In genomic region chr5:150146235-150146634, GRCh38 we compare ENCODE assay signal across 20 cellular contexts. TPM values are rescaled to one million over a fixed set of nuclear protein-coding genes. Genes with fewer than 3 reads are reported as not detected.
DNase-seq lines count a peak whose midpoint lies in the region; ATAC-seq and TF ChIP-seq lines count a peak whose summit lies in the region.
"Had no signal": no experiment of that assay in that cellular context is flagged by ENCODE, and none has a peak within 500 bp of the region (broad histone marks: within the 10 kb centered on the region; RNA-seq: fewer than 3 reads in every experiment).

No MANE protein-coding gene starts in this region.

- DNase-seq in heart left ventricle (no peak), cardiac septum (ENCODE audit: low spot score) (no peak), coronary artery (ENCODE audit: low spot score) (no peak), neuronal stem cell (ENCODE audit: low spot score) (no peak), tibial nerve (ENCODE audit: low spot score in 2 of 2) (no peak), NCI-H1092 (lab: John Stamatoyannopoulos, UW) (no peak), DMS79 (lab: John Stamatoyannopoulos, UW) (no peak)
- DNase-seq: activated naive CD8-positive, alpha-beta T cell treated with anti-CD3 and anti-CD28 coated beads, Interleukin-2, amount 50 U/mL, for 24 hours; mucosa of descending colon; NCI-H1417; NCI-H2171 treated with DMSO at 0.1 percent for 48 hours; NCI-H774; pancreas; PC-9; stimulated activated CD4-positive, alpha-beta T cell treated with anti-CD3 and anti-CD28 coated beads, Interleukin-4, amount 100 ng/mL, for 1 hour had no signal

- H3K23ac ChIP-seq in neuronal stem cell (ENCODE audit: low read depth, low read length, poor library complexity): no peak overlapping the region

- H2BK15ac ChIP-seq in neuronal stem cell (ENCODE audit: low read length): peak overlapping the region; percentile 39

- no peak overlapping the region for H2AFZ ChIP-seq in neuronal stem cell (ENCODE audit: low read length)
- H2AFZ ChIP-seq: PC-9 had no signal

- peaks cover 0 to 82% (median 42%) of the 10 kb centered on the region in 12 donors for H3K4me1 ChIP-seq in heart left ventricle
- peaks cover 36 to 56% of the 10 kb centered on the region in 2 donors for H3K4me1 ChIP-seq in neuronal stem cell (ENCODE audit: control insufficient read depth in 2 of 2, insufficient read depth in 1 of 2, low read depth in 1 of 2, low read length in 2 of 2)
- peaks cover under 1 to 99% (median 87%) of the 10 kb centered on the region in 4 donors for H3K4me1 ChIP-seq in tibial nerve
- H3K4me1 ChIP-seq: pancreas had no signal

- H2AK5ac ChIP-seq in neuronal stem cell (ENCODE audit: low read depth, low read length): no peak overlapping the region

- TF ChIP-seq EP300 in tibial nerve (IDR thresholded peaks at IDR 0.05): no peak

- ATAC-seq in heart left ventricle (no peak), HG02885 (IDR thresholded peaks at IDR 0.05; ENCODE audit: poor library complexity, unreplicated experiment) (no peak)
- ATAC-seq: activated CD4-positive, CD25-positive, alpha-beta regulatory T cell treated with anti-CD3 and anti-CD28 coated beads, Interleukin-2, amount 50 U/mL, for 24 hours; activated naive CD8-positive, alpha-beta T cell treated with anti-CD3 and anti-CD28 coated beads, Interleukin-2, amount 50 U/mL, for 24 hours; mucosa of descending colon; pancreas had no signal

- H3K4ac ChIP-seq in neuronal stem cell (ENCODE audit: low read length): no peak overlapping the region

- TF ChIP-seq CTCF in heart left ventricle (IDR thresholded peaks at IDR 0.05) (no peak), coronary artery (IDR thresholded peaks at IDR 0.05) (no peak), tibial nerve (IDR thresholded peaks at IDR 0.05) (no peak)

- no peak overlapping the region for H4K91ac ChIP-seq in neuronal stem cell (ENCODE audit: low read depth, low read length, poor library complexity)

- H3K9me3 ChIP-seq in heart left ventricle: no peaks in the 10 kb centered on the region
- H3K9me3 ChIP-seq in neuronal stem cell (replicated peaks in 1 of 2; ENCODE audit: control insufficient read depth in 2 of 2, insufficient read depth in 1 of 2, low read depth in 1 of 2, low read length in 2 of 2): no peaks in the 10 kb centered on the region
- H3K9me3 ChIP-seq in tibial nerve: no peaks in the 10 kb centered on the region
- H3K9me3 ChIP-seq: mucosa of descending colon, pancreas had no signal

- H4K8ac ChIP-seq in neuronal stem cell (ENCODE audit: low read depth, low read length): no peak overlapping the region

- H3K27ac ChIP-seq in heart left ventricle: peak overlapping the region in 11 of 12 donors; percentile 2 to 96 (median 85)
- peak overlapping the region; percentile 96 to 98 for H3K27ac ChIP-seq in coronary artery
- no peak overlapping the region for H3K27ac ChIP-seq in neuronal stem cell (replicated peaks; ENCODE audit: low read length)
- H3K27ac ChIP-seq in tibial nerve: peak overlapping the region; percentile 60 to 99 (median 90)
- H3K27ac ChIP-seq: C4-2B, pancreas, PC-9, SK-N-MC had no signal

- intact Hi-C loops in heart left ventricle (cut with DNase I) (no loop called here), cardiac septum (cut with DNase I) (no loop called here)

- H3K18ac ChIP-seq in neuronal stem cell (ENCODE audit: low read length): no peak overlapping the region

- H3K27me3 ChIP-seq in heart left ventricle (no peaks in the 10 kb centered on the region), neuronal stem cell (ENCODE audit: control insufficient read depth in 3 of 3, insufficient read depth in 3 of 3, low read depth in 1 of 3, low read length in 3 of 3) (no peaks in the 10 kb centered on the region), tibial nerve (no peaks in the 10 kb centered on the region)
- H3K27me3 ChIP-seq: pancreas had no signal

- no peak overlapping the region for H2BK120ac ChIP-seq in neuronal stem cell (ENCODE audit: low read depth, low read length)

- H3K14ac ChIP-seq in neuronal stem cell (ENCODE audit: low read length): no peak overlapping the region

- peak overlapping the region; percentile 50 for H2BK5ac ChIP-seq in neuronal stem cell (ENCODE audit: low read length)

- TF ChIP-seq POLR2A in heart left ventricle (IDR thresholded peaks at IDR 0.05): no peak
- TF ChIP-seq POLR2A in tibial nerve (IDR thresholded peaks at IDR 0.05): no peak

- no peak overlapping the region for H3K9ac ChIP-seq in neuronal stem cell (ENCODE audit: low read depth, low read length, poor library complexity)

- no peak overlapping the region for H2BK12ac ChIP-seq in neuronal stem cell (ENCODE audit: low read length)

- 84 to 92% (median 87%) methylated on average over 5 of the region's 5 CpGs for WGBS in heart left ventricle, 4 donors
- WGBS in neuronal stem cell (ENCODE audit: extremely low coverage in 2 of 2, insufficient read length in 2 of 2, insufficient replicate concordance in 1 of 2), 2 donors: no CpG with 5 or more reads among the region's 5 CpGs
- WGBS in tibial nerve, 2 donors: 31 to 50% methylated on average over 5 of the region's 5 CpGs

- H3K4me2 ChIP-seq in neuronal stem cell (ENCODE audit: insufficient read depth, low read length, poor library complexity, severe bottlenecking): no peak overlapping the region
- H3K4me2 ChIP-seq: PC-9 had no signal

- H3K79me1 ChIP-seq in neuronal stem cell (ENCODE audit: low read depth, low read length): no peaks in the 10 kb centered on the region

- H3K36me3 ChIP-seq in heart left ventricle (peaks cover 0 to 13% (median 0%) of the 10 kb centered on the region in 9 donors), neuronal stem cell (replicated peaks in 1 of 2; ENCODE audit: control insufficient read depth in 2 of 2, insufficient read depth in 2 of 2, low read length in 2 of 2) (no peaks in the 10 kb centered on the region), tibial nerve (no peaks in the 10 kb centered on the region)
- H3K36me3 ChIP-seq: pancreas had no signal

- H3K4me3 ChIP-seq in heart left ventricle (peak overlapping the region in 2 of 12 donors; percentile 73 to 81), coronary artery (peak overlapping the region; percentile 81), neuronal stem cell (ENCODE audit: low read length in 2 of 2) (no peak overlapping the region), tibial nerve (no peak overlapping the region)
- H3K4me3 ChIP-seq: mucosa of descending colon, pancreas, PC-9, SK-N-MC had no signal

RNA-seq across cellular contexts. Expression of gene PDGFRB, which starts 9.4 kb away (rescaled TPM):
- total RNA-seq in heart left ventricle (100 to 1,000 TPM in 3 of 9 donors, 10 to 100 TPM in 6; 28.3 to 112 (median 45.6) TPM), cardiac septum (54.6 TPM), tibial nerve (100 to 1,000 TPM; 171 to 354 (median 217) TPM)
- polyA plus RNA-seq in heart left ventricle: 10 to 100 TPM; 27.6 to 53.1 TPM
- polyA plus RNA-seq in neuronal stem cell (2013, experiment 1 of 2): 11.0 TPM
- polyA plus RNA-seq in neuronal stem cell (2013, experiment 2 of 2): 11.2 TPM
- total RNA-seq: PC-9 had no signal

RNA-seq across cellular contexts. Expression of gene CDX1, which starts 20.3 kb away (rescaled TPM):
- total RNA-seq in heart left ventricle (under 1 TPM in 2 of 9 donors, not detected in 7; 0.29 TPM), cardiac septum (0.16 TPM), tibial nerve (1 to 10 TPM in 1 of 4 donors, under 1 TPM in 1, not detected in 2; 0.22 to 2.5 TPM)
- polyA plus RNA-seq in heart left ventricle: under 1 TPM in 1 of 2 donors, not detected in 1; 0.17 TPM
- polyA plus RNA-seq in neuronal stem cell (2013, experiment 1 of 2): 0.10 TPM
- polyA plus RNA-seq in neuronal stem cell (2013, experiment 2 of 2): 0.10 TPM
- total RNA-seq: HT1080, PC-9 had no signal

RNA-seq across cellular contexts. Expression of gene SLC6A7, which starts 43.6 kb away (rescaled TPM):
- total RNA-seq in heart left ventricle: not detected
- polyA plus RNA-seq in heart left ventricle: not detected
- not detected for total RNA-seq in cardiac septum
- not detected for polyA plus RNA-seq in neuronal stem cell (2013, experiment 1 of 2)
- polyA plus RNA-seq in neuronal stem cell (2013, experiment 2 of 2): 0.01 TPM
- total RNA-seq in tibial nerve: not detected
- total RNA-seq: HT1080, pancreas, PC-9 had no signal
- polyA plus RNA-seq: pancreas had no signal

RNA-seq across cellular contexts. Expression of gene CSF1R, which starts 59.9 kb away (rescaled TPM):
- total RNA-seq in heart left ventricle: 100 to 1,000 TPM in 1 of 9 donors, 10 to 100 TPM in 6, 1 to 10 TPM in 2; 5.8 to 143 (median 12.0) TPM
- 1 to 10 TPM; 5.0 to 5.6 TPM for polyA plus RNA-seq in heart left ventricle
- total RNA-seq in cardiac septum: 11.9 TPM
- polyA plus RNA-seq in neuronal stem cell (2013, experiment 1 of 2): not detected
- polyA plus RNA-seq in neuronal stem cell (2013, experiment 2 of 2): not detected
- 10 to 100 TPM; 35.4 to 57.9 (median 45.3) TPM for total RNA-seq in tibial nerve
